ENCODE assay signal across 19 cellular contexts in genomic region chr12:69991683-69992297, GRCh38.
DNase-seq lines count a peak whose midpoint lies in the region; ATAC-seq and TF ChIP-seq lines count a peak whose summit lies in the region.
"Had no signal": no experiment of that assay in that cellular context is flagged by ENCODE, and none has a peak within 500 bp of the region (broad histone marks: within the 10 kb centered on the region; RNA-seq: fewer than 3 reads in every experiment).

No MANE protein-coding gene starts in this region.

- peak overlapping the region; percentile 14 for H3K27ac Mint-ChIP-seq in glutamatergic neuron (ENCODE audit: unreplicated experiment)
- H3K27ac Mint-ChIP-seq: activated CD4-positive, alpha-beta T cell treated with anti-CD3 and anti-CD28 coated beads, Interleukin-2, amount 10 ng/mL, durations not matched to agents 7 days and 5 days; CD8-positive, alpha-beta memory T cell; mesothelial cell of epicardium had no signal

- no peaks in the 10 kb centered on the region for H3K27me3 Mint-ChIP-seq in glutamatergic neuron (ENCODE audit: unreplicated experiment)
- H3K27me3 Mint-ChIP-seq: activated CD4-positive, alpha-beta T cell treated with anti-CD3 and anti-CD28 coated beads, Interleukin-2, amount 10 ng/mL, durations not matched to agents 7 days and 5 days had no signal

- DNase-seq in G401 (ENCODE audit: low spot score) = peak; percentile 80
- peak; percentile 47 to 87 for DNase-seq in NCI-H446 (lab: John Stamatoyannopoulos, UW)
- no peak for DNase-seq in glutamatergic neuron
- DNase-seq in pons (ENCODE audit: low spot score) = peak; percentile 8
- no peak for DNase-seq in T-helper 1 cell
- no peak for DNase-seq in foreskin keratinocyte
- DNase-seq: activated CD4-positive, alpha-beta T cell treated with anti-CD3 and anti-CD28 coated beads, Interleukin-2, amount 10 ng/mL, durations not matched to agents 7 days and 5 days; activated CD8-positive, alpha-beta memory T cell treated with anti-CD3 and anti-CD28 coated beads, Interleukin-2, amount 50 U/mL, for 4 hours; activated gamma-delta T cell; CD8-positive, alpha-beta memory T cell; EL; foreskin melanocyte; kidney glomerular epithelial cell; retina; stimulated activated CD4-positive, alpha-beta T cell treated with anti-CD3 and anti-CD28 coated beads, Interleukin-15, amount 100 ng/mL, for 24 hours; testis had no signal

- H3K4me1 ChIP-seq in foreskin keratinocyte = peaks cover 20% of the 10 kb centered on the region

- no peak for ATAC-seq in activated CD4-positive, CD25-positive, alpha-beta regulatory T cell treated with anti-CD3 and anti-CD28 coated beads, Interleukin-2, amount 50 U/mL, for 24 hours
- no peak for ATAC-seq in foreskin keratinocyte

- no peak for TF ChIP-seq CTCF in glutamatergic neuron (IDR thresholded peaks at IDR 0.05; ENCODE audit: partially characterized antibody, unreplicated experiment)
- TF ChIP-seq CTCF in foreskin keratinocyte (conservative IDR thresholded peaks at IDR 0.05) = no peak

- H3K27me3 ChIP-seq in foreskin keratinocyte = no peaks in the 10 kb centered on the region
- H3K27me3 ChIP-seq: dorsolateral prefrontal cortex, testis had no signal

- no peak overlapping the region for H3K4me3 Mint-ChIP-seq in glutamatergic neuron (ENCODE audit: unreplicated experiment)
- H3K4me3 Mint-ChIP-seq: activated CD4-positive, alpha-beta T cell treated with anti-CD3 and anti-CD28 coated beads, Interleukin-2, amount 10 ng/mL, durations not matched to agents 7 days and 5 days; CD8-positive, alpha-beta memory T cell; mesothelial cell of epicardium had no signal

- in situ Hi-C loops in G401 (cut with HindIII; ENCODE audit: low sequenced_read_pairs) = no loop called here

- peaks cover 8% of the 10 kb centered on the region for H3K4me1 Mint-ChIP-seq in glutamatergic neuron (ENCODE audit: low read depth, unreplicated experiment)
- H3K4me1 Mint-ChIP-seq: activated CD4-positive, alpha-beta T cell treated with anti-CD3 and anti-CD28 coated beads, Interleukin-2, amount 10 ng/mL, durations not matched to agents 7 days and 5 days; CD8-positive, alpha-beta memory T cell had no signal

- H3K9me3 Mint-ChIP-seq in glutamatergic neuron (ENCODE audit: unreplicated experiment) = peaks cover 5% of the 10 kb centered on the region
- H3K9me3 Mint-ChIP-seq: activated CD4-positive, alpha-beta T cell treated with anti-CD3 and anti-CD28 coated beads, Interleukin-2, amount 10 ng/mL, durations not matched to agents 7 days and 5 days had no signal

- H3K27ac ChIP-seq in foreskin keratinocyte = no peak overlapping the region
- H3K27ac ChIP-seq: dorsolateral prefrontal cortex, testis had no signal

- no peaks in the 10 kb centered on the region for H3K36me3 Mint-ChIP-seq in glutamatergic neuron (ENCODE audit: unreplicated experiment)
- H3K36me3 Mint-ChIP-seq: CD8-positive, alpha-beta memory T cell; mesothelial cell of epicardium had no signal

Comparison
In these comparisons a context has a peak if more than half of its experiments do, and no peak if none do; other contexts are left out.
1. DNase-seq: peak in G401 (single experiment), NCI-H446 (2 of 2) and pons (single experiment); none in glutamatergic neuron (single experiment), T-helper 1 cell (0 of 5) and foreskin keratinocyte (0 of 2).